ENCODE assay signal across 25 cellular contexts in genomic region chr14:79915411-79915810, GRCh38.
"Had no signal": no experiment of that assay in that cellular context is flagged by ENCODE, and none has a peak within 500 bp of the region (broad histone marks: within the 10 kb centered on the region; RNA-seq: fewer than 3 reads in every experiment).

No MANE protein-coding gene starts in this region.

- H3K36me3 Mint-ChIP-seq: natural killer cell treated with Interleukin-12 subunit alpha and Interleukin-12 subunit beta and Interleukin-15 and Interleukin-18, amount 100 ng/mL, for 72 hours had no signal

- ATAC-seq: activated T-helper 17 cell treated with anti-CD3 and anti-CD28 coated beads, Interleukin-2, amount 50 U/mL, for 72 hours; lower lobe of right lung; natural killer cell treated with Interleukin-12 subunit alpha and Interleukin-12 subunit beta and Interleukin-15 and Interleukin-18, amount 100 ng/mL, for 72 hours; right lobe of liver; stimulated activated naive CD8-positive, alpha-beta T cell treated with anti-CD3 and anti-CD28 coated beads, Interleukin-15, amount 100 ng/mL, for 72 hours had no signal

- DNase-seq: activated CD4-positive, alpha-beta memory T cell treated with anti-CD3 and anti-CD28 coated beads, Interleukin-2, amount 10 ng/mL, durations not matched to agents 7 days and 5 days; activated CD4-positive, alpha-beta T cell treated with anti-CD3 and anti-CD28 coated beads, Interleukin-2, amount 10 ng/mL, durations not matched to agents 7 days and 5 days; activated CD4-positive, CD25-positive, alpha-beta regulatory T cell treated with anti-CD3 and anti-CD28 coated beads, Interleukin-2, amount 50 U/mL, for 72 hours; activated CD8-positive, alpha-beta memory T cell treated with anti-CD3 and anti-CD28 coated beads, Interleukin-2, amount 50 U/mL, for 48 hours; activated gamma-delta T cell treated with Interleukin-2 at 50 U/mL for 16 hours; activated naive CD4-positive, alpha-beta T cell treated with anti-CD3 and anti-CD28 coated beads, Interleukin-2, amount 50 U/mL, for 16 hours; activated T-cell treated with anti-CD3 and anti-CD28 coated beads, Interleukin-2, amount 50 U/mL, for 24 hours; amniotic stem cell; brain microvascular endothelial cell; effector CD4-positive, alpha-beta T cell; esophagus squamous epithelium; foreskin melanocyte; kidney glomerular epithelial cell; left lung; lower lobe of right lung; mesenchymal stem cell; right lobe of liver; stimulated activated CD4-positive, alpha-beta T cell treated with anti-CD3 and anti-CD28 coated beads, Interleukin-4, amount 100 ng/mL, for 1 hour; stimulated activated naive CD8-positive, alpha-beta T cell treated with anti-CD3 and anti-CD28 coated beads, Interleukin-15, amount 100 ng/mL, for 72 hours; T-helper 9 cell; thyroid gland; upper lobe of left lung had no signal

- H3K4me3 Mint-ChIP-seq: activated CD4-positive, alpha-beta memory T cell treated with anti-CD3 and anti-CD28 coated beads, Interleukin-2, amount 10 ng/mL, durations not matched to agents 7 days and 5 days; activated CD4-positive, alpha-beta T cell treated with anti-CD3 and anti-CD28 coated beads, Interleukin-2, amount 10 ng/mL, durations not matched to agents 7 days and 5 days; activated T-cell treated with anti-CD3 and anti-CD28 coated beads, Interleukin-2, amount 50 U/mL, for 24 hours; activated T-helper 17 cell treated with anti-CD3 and anti-CD28 coated beads, Interleukin-2, amount 50 U/mL, for 72 hours; dendritic cell treated with granulocyte-macrophage colony-stimulating factor and Interleukin-4, amounts not matched to agents 40 ng/mL and 50 ng/mL, for 4 days; natural killer cell treated with Interleukin-12 subunit alpha and Interleukin-12 subunit beta and Interleukin-15 and Interleukin-18, amount 100 ng/mL, for 72 hours; stimulated activated naive CD8-positive, alpha-beta T cell treated with anti-CD3 and anti-CD28 coated beads, Interleukin-15, amount 100 ng/mL, for 72 hours had no signal

- H3K27me3 Mint-ChIP-seq: activated CD4-positive, alpha-beta memory T cell treated with anti-CD3 and anti-CD28 coated beads, Interleukin-2, amount 10 ng/mL, durations not matched to agents 7 days and 5 days; activated CD4-positive, alpha-beta T cell treated with anti-CD3 and anti-CD28 coated beads, Interleukin-2, amount 10 ng/mL, durations not matched to agents 7 days and 5 days; activated T-cell treated with anti-CD3 and anti-CD28 coated beads, Interleukin-2, amount 50 U/mL, for 24 hours; activated T-helper 17 cell treated with anti-CD3 and anti-CD28 coated beads, Interleukin-2, amount 50 U/mL, for 72 hours; dendritic cell treated with granulocyte-macrophage colony-stimulating factor and Interleukin-4, amounts not matched to agents 40 ng/mL and 50 ng/mL, for 4 days; natural killer cell treated with Interleukin-12 subunit alpha and Interleukin-12 subunit beta and Interleukin-15 and Interleukin-18, amount 100 ng/mL, for 72 hours; stimulated activated naive CD8-positive, alpha-beta T cell treated with anti-CD3 and anti-CD28 coated beads, Interleukin-15, amount 100 ng/mL, for 72 hours had no signal

- H3K27ac Mint-ChIP-seq: activated CD4-positive, alpha-beta memory T cell treated with anti-CD3 and anti-CD28 coated beads, Interleukin-2, amount 10 ng/mL, durations not matched to agents 7 days and 5 days; activated CD4-positive, alpha-beta T cell treated with anti-CD3 and anti-CD28 coated beads, Interleukin-2, amount 10 ng/mL, durations not matched to agents 7 days and 5 days; activated T-cell treated with anti-CD3 and anti-CD28 coated beads, Interleukin-2, amount 50 U/mL, for 24 hours; activated T-helper 17 cell treated with anti-CD3 and anti-CD28 coated beads, Interleukin-2, amount 50 U/mL, for 72 hours; dendritic cell treated with granulocyte-macrophage colony-stimulating factor and Interleukin-4, amounts not matched to agents 40 ng/mL and 50 ng/mL, for 4 days; natural killer cell treated with Interleukin-12 subunit alpha and Interleukin-12 subunit beta and Interleukin-15 and Interleukin-18, amount 100 ng/mL, for 72 hours; stimulated activated naive CD8-positive, alpha-beta T cell treated with anti-CD3 and anti-CD28 coated beads, Interleukin-15, amount 100 ng/mL, for 72 hours had no signal

- H3K4me1 Mint-ChIP-seq: activated CD4-positive, alpha-beta memory T cell treated with anti-CD3 and anti-CD28 coated beads, Interleukin-2, amount 10 ng/mL, durations not matched to agents 7 days and 5 days; activated CD4-positive, alpha-beta T cell treated with anti-CD3 and anti-CD28 coated beads, Interleukin-2, amount 10 ng/mL, durations not matched to agents 7 days and 5 days; activated T-helper 17 cell treated with anti-CD3 and anti-CD28 coated beads, Interleukin-2, amount 50 U/mL, for 72 hours; stimulated activated naive CD8-positive, alpha-beta T cell treated with anti-CD3 and anti-CD28 coated beads, Interleukin-15, amount 100 ng/mL, for 72 hours had no signal
